Comparison of ENCODE assay signal across 23 cellular contexts in the genomic region with DNA sequence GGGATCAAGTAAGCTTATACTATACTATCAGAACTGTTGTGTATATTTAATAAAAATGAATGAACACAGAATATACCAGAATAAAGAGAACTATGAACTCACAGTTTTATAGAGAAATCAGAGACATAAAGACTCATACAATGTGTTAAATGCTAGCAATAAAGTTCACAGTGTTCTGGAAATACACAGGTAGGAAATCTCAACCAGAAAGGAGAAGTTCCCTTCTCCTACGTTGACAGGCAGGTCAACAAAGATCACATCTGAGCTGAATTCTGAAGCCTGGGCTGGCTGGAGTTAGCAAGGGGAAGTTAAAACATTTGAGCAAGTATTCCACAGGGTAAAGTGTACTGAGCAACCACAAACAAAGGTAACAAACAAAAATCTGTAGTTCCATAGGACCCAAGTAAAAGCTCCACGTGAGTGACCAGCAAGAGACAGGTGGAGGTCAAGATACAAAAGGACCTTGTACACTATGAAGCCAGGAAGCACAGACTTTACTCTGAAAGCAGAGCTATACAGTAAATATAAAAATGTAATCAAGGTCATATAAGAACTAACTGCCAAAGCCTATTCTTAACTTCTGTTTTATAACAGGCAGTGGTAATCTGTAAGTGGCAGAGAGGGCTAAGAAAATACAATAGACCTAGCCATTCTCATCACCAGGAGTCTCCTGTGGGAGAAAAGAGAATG. TPM values are rescaled to one million over a fixed set of nuclear protein-coding genes. Genes with fewer than 3 reads are reported as not detected.
A peak's percentile ranks its signal among the peaks of the same experiment; 100 is the strongest.
DNase-seq lines count a peak whose midpoint lies in the region; ATAC-seq, FAIRE-seq and TF ChIP-seq lines count a peak whose summit lies in the region.
"Had no signal": no experiment of that assay in that cellular context is flagged by ENCODE, and none has a peak within 500 bp of the region (broad histone marks: within the 10 kb centered on the region; RNA-seq: fewer than 3 reads in every experiment).

No MANE protein-coding gene starts in this region.

- intact Hi-C loops in activated CD4-positive, alpha-beta T cell treated with anti-CD3 and anti-CD28 coated beads, Interleukin-2, amount 10 ng/mL, durations not matched to agents 24 days and 14 days (cut with micrococcal nuclease): no loop called here
- intact Hi-C loops in vagina (cut with DNase I) (no loop called here), esophagus muscularis mucosa (cut with DNase I) (no loop called here)

- H3K27me3 ChIP-seq in vagina (no peaks in the 10 kb centered on the region), esophagus muscularis mucosa (no peaks in the 10 kb centered on the region)

- no peaks in the 10 kb centered on the region for H3K9me3 Mint-ChIP-seq in activated CD4-positive, alpha-beta T cell treated with anti-CD3 and anti-CD28 coated beads, Interleukin-2, amount 10 ng/mL, durations not matched to agents 24 days and 14 days
- no peaks in the 10 kb centered on the region for H3K9me3 Mint-ChIP-seq in stimulated activated memory B cell treated with anti-CD40 and anti-IgM and Interleukin-4, amounts not matched to agents 10 μg/mL and 1 μg/mL and 100 μg/mL, for 72 hours
- H3K9me3 Mint-ChIP-seq: brain; neural crest cell; T-helper 2 cell treated with Interferon-gamma antibody and Interleukin-4, amounts not matched to agents 5 μg/mL and 100 μg/mL, for 36 hours had no signal

- no peak overlapping the region for H3K27ac Mint-ChIP-seq in activated CD4-positive, alpha-beta T cell treated with anti-CD3 and anti-CD28 coated beads, Interleukin-2, amount 10 ng/mL, durations not matched to agents 24 days and 14 days
- H3K27ac Mint-ChIP-seq in stimulated activated memory B cell treated with anti-CD40 and anti-IgM and Interleukin-4, amounts not matched to agents 10 μg/mL and 1 μg/mL and 100 μg/mL, for 72 hours: peak overlapping the region; percentile 53
- H3K27ac Mint-ChIP-seq: T-helper 2 cell treated with Interferon-gamma antibody and Interleukin-4, amounts not matched to agents 5 μg/mL and 100 μg/mL, for 36 hours had no signal

- H3K4me1 ChIP-seq in vagina: peaks cover 38% of the 10 kb centered on the region
- H3K4me1 ChIP-seq in esophagus muscularis mucosa: peaks cover 41 to 61% (median 49%) of the 10 kb centered on the region in 4 donors

- H3K36me3 Mint-ChIP-seq in activated CD4-positive, alpha-beta T cell treated with anti-CD3 and anti-CD28 coated beads, Interleukin-2, amount 10 ng/mL, durations not matched to agents 24 days and 14 days (ENCODE audit: low read depth): peaks cover 71% of the 10 kb centered on the region
- peaks cover 67% of the 10 kb centered on the region for H3K36me3 Mint-ChIP-seq in stimulated activated memory B cell treated with anti-CD40 and anti-IgM and Interleukin-4, amounts not matched to agents 10 μg/mL and 1 μg/mL and 100 μg/mL, for 72 hours

- TF ChIP-seq CTCF in coronary artery (IDR thresholded peaks at IDR 0.05) (no peak), vagina (IDR thresholded peaks at IDR 0.05) (no peak), esophagus muscularis mucosa (IDR thresholded peaks at IDR 0.05) (no peak)

- ATAC-seq in stimulated activated memory B cell treated with anti-CD40 and anti-IgM and Interleukin-4, amounts not matched to agents 10 μg/mL and 1 μg/mL and 100 μg/mL, for 72 hours: no peak
- ATAC-seq: lower lobe of right lung, right cardiac atrium had no signal

- TF ChIP-seq POLR2A in H54 (IDR thresholded peaks at IDR 0.05; ENCODE audit: low read depth, low read length) (no peak), vagina (IDR thresholded peaks at IDR 0.05) (no peak), esophagus muscularis mucosa (IDR thresholded peaks at IDR 0.05; ENCODE audit: low read depth) (no peak)

- H3K27ac ChIP-seq in coronary artery (peak overlapping the region; percentile 13 to 86), vagina (no peak overlapping the region), esophagus muscularis mucosa (replicated peaks in 1 of 4) (no peak overlapping the region)
- H3K27ac ChIP-seq: lower lobe of right lung had no signal

- H3K4me3 ChIP-seq in coronary artery: no peak overlapping the region
- no peak overlapping the region for H3K4me3 ChIP-seq in vagina
- H3K4me3 ChIP-seq in esophagus muscularis mucosa: no peak overlapping the region
- H3K4me3 ChIP-seq: lower lobe of right lung had no signal

- peak; percentile 62 for FAIRE-seq in H54 (lab: Jason Lieb, UNC)
- FAIRE-seq: GM12892, islet of Langerhans, urothelium cell line had no signal

- peak; percentile 27 for DNase-seq in activated CD4-positive, alpha-beta T cell treated with anti-CD3 and anti-CD28 coated beads, Interleukin-2, amount 10 ng/mL, durations not matched to agents 24 days and 14 days
- DNase-seq in activated CD4-positive, alpha-beta T cell treated with anti-CD3 and anti-CD28 coated beads, Interleukin-2, amount 50 U/mL, for 1 hour: no peak
- DNase-seq in H54 (ENCODE audit: insufficient read length, low spot score) (no peak), coronary artery (ENCODE audit: low spot score) (no peak), vagina (ENCODE audit: extremely low spot score in 2 of 2) (no peak), kidney tubule cell (ENCODE audit: low spot score) (no peak), esophagus muscularis mucosa (ENCODE audit: extremely low spot score) (no peak)
- DNase-seq: 8988T; activated CD8-positive, alpha-beta memory T cell treated with anti-CD3 and anti-CD28 coated beads, Interleukin-2, amount 50 U/mL, for 48 hours; activated effector memory CD4-positive, alpha-beta T cell treated with anti-CD3 and anti-CD28 coated beads, Interleukin-2, amount 50 U/mL, for 16 hours; cerebellar nuclear complex; lower lobe of right lung; NCI-H1092; NCI-H187 treated with DMSO at 0.1 percent for 48 hours; NCI-H524; right cardiac atrium had no signal

- WGBS in esophagus muscularis mucosa: 71% methylated on average over 2 of the region's 2 CpGs

- H3K36me3 ChIP-seq in vagina (peaks cover 0 to 79% of the 10 kb centered on the region in 2 donors), esophagus muscularis mucosa (peaks cover 38 to 96% (median 79%) of the 10 kb centered on the region in 4 donors)

- TF ChIP-seq EP300 in esophagus muscularis mucosa (IDR thresholded peaks at IDR 0.05): no peak

- peaks cover 18% of the 10 kb centered on the region for H3K4me1 Mint-ChIP-seq in activated CD4-positive, alpha-beta T cell treated with anti-CD3 and anti-CD28 coated beads, Interleukin-2, amount 10 ng/mL, durations not matched to agents 24 days and 14 days
- peaks cover 23% of the 10 kb centered on the region for H3K4me1 Mint-ChIP-seq in stimulated activated memory B cell treated with anti-CD40 and anti-IgM and Interleukin-4, amounts not matched to agents 10 μg/mL and 1 μg/mL and 100 μg/mL, for 72 hours
- H3K4me1 Mint-ChIP-seq: neural crest cell had no signal

- no peak overlapping the region for H3K4me3 Mint-ChIP-seq in activated CD4-positive, alpha-beta T cell treated with anti-CD3 and anti-CD28 coated beads, Interleukin-2, amount 10 ng/mL, durations not matched to agents 24 days and 14 days
- H3K4me3 Mint-ChIP-seq in stimulated activated memory B cell treated with anti-CD40 and anti-IgM and Interleukin-4, amounts not matched to agents 10 μg/mL and 1 μg/mL and 100 μg/mL, for 72 hours: no peak overlapping the region
- H3K4me3 Mint-ChIP-seq: brain; neural crest cell; T-helper 2 cell treated with Interferon-gamma antibody and Interleukin-4, amounts not matched to agents 5 μg/mL and 100 μg/mL, for 36 hours had no signal

- no peaks in the 10 kb centered on the region for H3K27me3 Mint-ChIP-seq in activated CD4-positive, alpha-beta T cell treated with anti-CD3 and anti-CD28 coated beads, Interleukin-2, amount 10 ng/mL, durations not matched to agents 24 days and 14 days
- no peaks in the 10 kb centered on the region for H3K27me3 Mint-ChIP-seq in stimulated activated memory B cell treated with anti-CD40 and anti-IgM and Interleukin-4, amounts not matched to agents 10 μg/mL and 1 μg/mL and 100 μg/mL, for 72 hours
- H3K27me3 Mint-ChIP-seq: brain had no signal

- H3K9me3 ChIP-seq in vagina (no peaks in the 10 kb centered on the region), esophagus muscularis mucosa (no peaks in the 10 kb centered on the region)
- H3K9me3 ChIP-seq: lower lobe of right lung had no signal

RNA-seq across cellular contexts. Expression of a gene that starts 13.0 kb away (rescaled TPM):
- total RNA-seq in activated CD4-positive, alpha-beta T cell treated with anti-CD3 and anti-CD28 coated beads, Interleukin-2, amount 10 ng/mL, durations not matched to agents 24 days and 14 days: 36.0 and 41.6 TPM in 2 replicates
- total RNA-seq in vagina: 59.4 TPM
- total RNA-seq in esophagus muscularis mucosa: 100 to 1,000 TPM in 1 of 4 donors, 10 to 100 TPM in 3; 76.9 to 118 (median 80.5) TPM

RNA-seq across cellular contexts. Expression of a gene that starts 22.1 kb away (rescaled TPM):
- 15.6 and 15.7 TPM in 2 replicates for total RNA-seq in activated CD4-positive, alpha-beta T cell treated with anti-CD3 and anti-CD28 coated beads, Interleukin-2, amount 10 ng/mL, durations not matched to agents 24 days and 14 days
- total RNA-seq in vagina (15.0 TPM), esophagus muscularis mucosa (10 to 100 TPM; 17.6 to 26.2 (median 19.8) TPM)

Comparison
In these comparisons a context has a peak if more than half of its experiments do, and no peak if none do; other contexts are left out.
1. H3K27ac ChIP-seq: peak in coronary artery (2 of 2); none in vagina (single experiment) and esophagus muscularis mucosa (0 of 4).